In the genomic region with DNA sequence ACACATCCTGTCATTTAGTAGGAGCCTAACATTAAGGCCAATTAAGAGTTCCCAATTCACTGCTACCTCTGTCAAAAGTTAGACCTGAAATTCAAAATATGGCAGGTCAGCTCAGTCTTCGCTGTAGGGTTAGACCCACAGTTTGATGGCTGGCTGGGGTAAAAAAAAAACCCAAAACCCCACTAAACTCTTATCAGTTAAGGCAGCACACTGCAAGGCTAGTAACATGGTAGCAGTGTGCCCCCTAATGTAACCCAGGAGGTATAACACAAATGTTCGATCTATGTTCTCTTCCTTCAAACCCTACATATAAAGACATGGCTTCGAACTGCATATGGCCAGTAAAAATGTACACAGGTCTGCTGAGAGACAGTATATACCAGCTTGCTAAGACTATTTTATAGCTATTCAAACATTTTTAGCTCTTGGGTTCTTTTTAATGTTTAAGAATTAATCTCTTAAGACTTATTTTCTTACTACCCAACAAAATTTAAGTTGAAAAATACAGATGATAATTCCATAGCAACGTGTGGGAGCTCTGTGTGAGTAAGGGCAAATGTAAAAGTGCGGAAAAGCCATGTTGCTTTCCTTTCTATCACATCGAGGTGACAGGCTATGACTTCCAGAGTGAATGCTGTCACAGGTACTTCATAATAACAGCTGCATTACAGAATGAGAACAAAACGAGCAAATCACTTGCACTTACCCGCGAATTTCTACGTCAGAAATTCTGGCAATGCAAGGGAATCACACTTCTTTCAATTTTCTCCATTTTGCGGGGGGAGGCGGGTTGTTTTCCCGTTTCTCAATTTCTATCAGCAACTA, we compare ENCODE assay signal across 8 cellular contexts.
DNase-seq lines count a peak whose midpoint lies in the region; ATAC-seq and TF ChIP-seq lines count a peak whose summit lies in the region.

No MANE protein-coding gene starts in this region.

- H4K8ac ChIP-seq in neuronal stem cell (ENCODE audit: low read depth, low read length), result no peak overlapping the region

- no peaks in the 10 kb centered on the region for H3K79me2 ChIP-seq in HCT116 (ENCODE audit: insufficient read depth, low read length)

- no peak overlapping the region for H3K23ac ChIP-seq in neuronal stem cell (ENCODE audit: low read depth, low read length, poor library complexity)

- H2BK5ac ChIP-seq in neuronal stem cell (ENCODE audit: low read length), result no peak overlapping the region

- ATAC-seq in HCT116, result peak; percentile 92
- no peak for ATAC-seq in body of pancreas

- no peak overlapping the region for H2AK5ac ChIP-seq in neuronal stem cell (ENCODE audit: low read depth, low read length)

- CTCF ChIA-PET in HCT116 (lab: Charles Lee), result no interaction called here

- no TSS peak for BruUV-seq in HCT116 (replicated peaks; lab: Mats Ljungman, UMichigan)

- RAD21 ChIA-PET in HCT116 (lab: Charles Lee; ENCODE audit: low non-redundant PET in 1 of 2, low total read pairs in 2 of 2, uncharacterized antibody in 2 of 2, unreplicated experiment in 2 of 2), result no interaction called here

- H3K18ac ChIP-seq in neuronal stem cell (ENCODE audit: low read length), result no peak overlapping the region

- no peak overlapping the region for H3K14ac ChIP-seq in neuronal stem cell (ENCODE audit: low read length)

- TF ChIP-seq POLR2A in HCT116 (IDR thresholded peaks at IDR 0.05; ENCODE audit: borderline replicate concordance, extremely low read depth, insufficient read depth, insufficient read length) (no peak), body of pancreas (IDR thresholded peaks at IDR 0.05) (no peak)

- H3K27me3 ChIP-seq in HCT116 (ENCODE audit: insufficient read depth, low read length) (no peaks in the 10 kb centered on the region), body of pancreas (no peaks in the 10 kb centered on the region), neuronal stem cell (ENCODE audit: control insufficient read depth in 3 of 3, insufficient read depth in 3 of 3, low read depth in 1 of 3, low read length in 3 of 3) (no peaks in the 10 kb centered on the region)

- H3K36me3 ChIP-seq in HCT116 (ENCODE audit: control insufficient read depth in 1 of 2, insufficient read depth in 2 of 2, low read length in 2 of 2), result no peaks in the 10 kb centered on the region
- H3K36me3 ChIP-seq in body of pancreas (replicated peaks in 1 of 2; ENCODE audit: insufficient read depth in 1 of 2, low read depth in 2 of 2), result no peaks in the 10 kb centered on the region
- H3K36me3 ChIP-seq in neuronal stem cell (replicated peaks in 1 of 2; ENCODE audit: control insufficient read depth in 2 of 2, insufficient read depth in 2 of 2, low read length in 2 of 2), result peaks cover 0 to 39% of the 10 kb centered on the region in 2 donors

- no peak overlapping the region for H3K4me2 ChIP-seq in HCT116 (ENCODE audit: low read length)
- no peak overlapping the region for H3K4me2 ChIP-seq in neuronal stem cell (ENCODE audit: insufficient read depth, low read length, poor library complexity, severe bottlenecking)

- H3K27ac ChIP-seq in HCT116 (ENCODE audit: low read depth, low read length) (no peak overlapping the region), body of pancreas (no peak overlapping the region), neuronal stem cell (replicated peaks; ENCODE audit: low read length) (no peak overlapping the region)

- TF ChIP-seq CTCF in HCT116 (IDR thresholded peaks at IDR 0.05 in 2 of 3, conservative IDR thresholded peaks at IDR 0.05 in 1 of 3; ENCODE audit: borderline replicate concordance in 1 of 3, insufficient read depth in 1 of 3, low read depth in 2 of 3, low read length in 2 of 3), result peak; percentile 62 to 77 (median 69)
- TF ChIP-seq CTCF in body of pancreas (IDR thresholded peaks at IDR 0.05), result peak in 5 of 7 experiments; percentile 15 to 28 (median 25)

- intact Hi-C loops in HCT116 (cut with micrococcal nuclease), result loop anchor here (1.0 to 10.0 kb wide), 3 partner anchors 246 to 1886 kb away; no protein-coding TSS in a partner anchor
- intact Hi-C loops in body of pancreas (cut with DNase I), result loop anchor here (5.0 kb wide), 1 partner anchor 643 kb away; no protein-coding TSS in a partner anchor

- H3K4ac ChIP-seq in neuronal stem cell (ENCODE audit: low read length), result no peak overlapping the region

- H4K91ac ChIP-seq in neuronal stem cell (ENCODE audit: low read depth, low read length, poor library complexity), result no peak overlapping the region

- no peaks in the 10 kb centered on the region for H4K20me1 ChIP-seq in HCT116 (ENCODE audit: insufficient read depth)

- POLR2A ChIA-PET in HCT116 (lab: Charles Lee), result no interaction called here

- H3K9me2 ChIP-seq in HCT116 (ENCODE audit: insufficient read depth), result no peaks in the 10 kb centered on the region

- no peaks in the 10 kb centered on the region for H3K9me3 ChIP-seq in HCT116 (ENCODE audit: control insufficient read depth in 1 of 2, insufficient read depth in 1 of 2, low read depth in 1 of 2, low read length in 2 of 2)
- no peaks in the 10 kb centered on the region for H3K9me3 ChIP-seq in body of pancreas
- no peaks in the 10 kb centered on the region for H3K9me3 ChIP-seq in neuronal stem cell (replicated peaks in 1 of 2; ENCODE audit: control insufficient read depth in 2 of 2, insufficient read depth in 1 of 2, low read depth in 1 of 2, low read length in 2 of 2)

- H3K9ac ChIP-seq in HCT116 (ENCODE audit: low read length) (no peak overlapping the region), neuronal stem cell (ENCODE audit: low read depth, low read length, poor library complexity) (no peak overlapping the region)

- H2BK15ac ChIP-seq in neuronal stem cell (ENCODE audit: low read length), result no peak overlapping the region

- H2BK12ac ChIP-seq in neuronal stem cell (ENCODE audit: low read length), result no peak overlapping the region

- H2BK120ac ChIP-seq in neuronal stem cell (ENCODE audit: low read depth, low read length), result no peak overlapping the region

- DNase-seq in NCI-H1436 (lab: John Stamatoyannopoulos, UW), result peak; percentile 43
- DNase-seq in NCI-H1436 treated with DMSO at 0.1 percent for 48 hours (lab: John Stamatoyannopoulos, UW), result no peak
- peak; percentile 39 for DNase-seq in HCT116 (ENCODE audit: low read depth, low spot score)
- peak; percentile 39 for DNase-seq in NCI-H1694 treated with DMSO at 0.1 percent for 48 hours (lab: John Stamatoyannopoulos, UW)
- DNase-seq in body of pancreas, result no peak
- peak; percentile 33 for DNase-seq in neuronal stem cell (ENCODE audit: low spot score)
- no peak for DNase-seq in kidney glomerular epithelial cell (lab: John Stamatoyannopoulos, UW)
- no peak for DNase-seq in ureter (ENCODE audit: low spot score)

- H3K4me3 ChIP-seq in HCT116 (replicated peaks in 1 of 2; ENCODE audit: low read depth in 1 of 2, low read length in 2 of 2) (no peak overlapping the region), body of pancreas (no peak overlapping the region), neuronal stem cell (ENCODE audit: low read length in 2 of 2) (no peak overlapping the region)

- H2AFZ ChIP-seq in HCT116 (ENCODE audit: low read depth, low read length, poor library complexity, severe bottlenecking), result no peak overlapping the region
- no peak overlapping the region for H2AFZ ChIP-seq in neuronal stem cell (ENCODE audit: low read length)

- no peaks in the 10 kb centered on the region for H3K79me1 ChIP-seq in neuronal stem cell (ENCODE audit: low read depth, low read length)

- TF ChIP-seq RAD21 in HCT116 (IDR thresholded peaks at IDR 0.05; ENCODE audit: low read depth), result peak; percentile 88

- 75 to 84% methylated on average over 13 of the region's 13 CpGs for WGBS in body of pancreas, 2 donors
- no CpG with 5 or more reads among the region's 13 CpGs for WGBS in neuronal stem cell (ENCODE audit: extremely low coverage in 2 of 2, insufficient read length in 2 of 2, insufficient replicate concordance in 1 of 2), 2 donors

- H3K4me1 ChIP-seq in HCT116 (ENCODE audit: control insufficient read depth in 1 of 2, insufficient read depth in 2 of 2, low read length in 2 of 2), result no peaks in the 10 kb centered on the region
- peaks cover 6% of the 10 kb centered on the region for H3K4me1 ChIP-seq in body of pancreas
- no peaks in the 10 kb centered on the region for H3K4me1 ChIP-seq in neuronal stem cell (ENCODE audit: control insufficient read depth in 2 of 2, insufficient read depth in 1 of 2, low read depth in 1 of 2, low read length in 2 of 2)

TF ChIP-seq in HCT116, 20 proteins besides CTCF, POLR2A, EP300 and RAD21:
- TF ChIP-seq ZNF274 (IDR thresholded peaks at IDR 0.05; ENCODE audit: low read depth, low read length) (no peak), FOSL1 (IDR thresholded peaks at IDR 0.05; ENCODE audit: low read depth) (no peak), ZFX (IDR thresholded peaks at IDR 0.05) (no peak), YY1 (IDR thresholded peaks at IDR 0.05; ENCODE audit: extremely low read depth, insufficient replicate concordance, low read depth, low read length) (no peak), MAX (IDR thresholded peaks at IDR 0.05) (no peak), EZH2phosphoT487 (IDR thresholded peaks at IDR 0.05; ENCODE audit: borderline replicate concordance) (no peak), ZBTB33 (IDR thresholded peaks at IDR 0.05; ENCODE audit: extremely low read depth, insufficient replicate concordance, low read length) (no peak), JUND (IDR thresholded peaks at IDR 0.05) (no peak)

Comparison
In these comparisons a context has a peak if more than half of its experiments do, and no peak if none do; other contexts are left out.
1. DNase-seq: peak in NCI-H1436 (single experiment), HCT116 (single experiment), NCI-H1694 treated with DMSO at 0.1 percent for 48 hours (single experiment) and neuronal stem cell (single experiment); none in NCI-H1436 treated with DMSO at 0.1 percent for 48 hours (single experiment), body of pancreas (0 of 4), kidney glomerular epithelial cell (single experiment) and ureter (single experiment).